19 cellular contexts compared by ENCODE assay signal in genomic region chr1:118989878-118990378, GRCh38. TPM values are rescaled to one million over a fixed set of nuclear protein-coding genes. Genes with fewer than 3 reads are reported as not detected.
A peak's percentile ranks its signal among the peaks of the same experiment; 100 is the strongest.
DNase-seq lines count a peak whose midpoint lies in the region; ATAC-seq and TF ChIP-seq lines count a peak whose summit lies in the region.
"Had no signal": no experiment of that assay in that cellular context is flagged by ENCODE, and none has a peak within 500 bp of the region (broad histone marks: within the 10 kb centered on the region; RNA-seq: fewer than 3 reads in every experiment).

No MANE protein-coding gene starts in this region.

- H3K4me3 Mint-ChIP-seq in activated T-helper 1 cell treated with anti-CD3 and anti-CD28 coated beads, Interleukin-12 subunit alpha, Interleukin-12 subunit beta, Interleukin-2, Interleukin-4 antibody, amounts not matched to agents 30 ng/mL and 10 ng/mL and 1 ng/mL, durations not matched to agents 14 hours and 24 hours and 36 hours = no peak overlapping the region
- no peak overlapping the region for H3K4me3 Mint-ChIP-seq in CD8-positive, alpha-beta T cell
- H3K4me3 Mint-ChIP-seq: activated T-cell treated with anti-CD3 and anti-CD28 coated beads, Interleukin-2, amount 50 U/mL, for 24 hours had no signal

- POLR2A ChIA-PET in CD8-positive, alpha-beta T cell (lab: Charles Lee) = no interaction called here

- peaks cover 100% of the 10 kb centered on the region for H3K27me3 ChIP-seq in H7 (ENCODE audit: control insufficient read depth, insufficient read depth, low read length)
- peaks cover 41% of the 10 kb centered on the region for H3K27me3 ChIP-seq in CD8-positive, alpha-beta T cell (ENCODE audit: insufficient read depth, low read length)

- DNase-seq in H7 (peak; percentile 67), iPS DF 19.7 (ENCODE audit: low read depth, low spot score) (peak; percentile 75), skeletal muscle cell (ENCODE audit: low read depth) (peak; percentile 73), NCI-H2196 treated with DMSO at 0.1 percent for 48 hours (lab: John Stamatoyannopoulos, UW; ENCODE audit: unreplicated experiment) (no peak), amygdala (lab: John Stamatoyannopoulos, UW) (no peak), NCI-H1930 (lab: John Stamatoyannopoulos, UW) (no peak)
- no peak for DNase-seq in activated T-helper 1 cell treated with anti-CD3 and anti-CD28 coated beads, Interleukin-12 subunit alpha, Interleukin-12 subunit beta, Interleukin-2, Interleukin-4 antibody, amounts not matched to agents 30 ng/mL and 10 ng/mL and 1 ng/mL, durations not matched to agents 14 hours and 24 hours and 36 hours (ENCODE audit: low spot score)
- no peak for DNase-seq in CD8-positive, alpha-beta T cell
- DNase-seq: activated CD4-positive, CD25-positive, alpha-beta regulatory T cell treated with anti-CD3 and anti-CD28 coated beads, Interleukin-2, amount 50 U/mL, for 72 hours; activated T-cell treated with anti-CD3 and anti-CD28 coated beads, Interleukin-2, amount 50 U/mL, for 24 hours; adrenal gland; DND-41; NCI-H1105 treated with DMSO at 0.1 percent for 48 hours; Peyer's patch; stimulated activated CD4-positive, alpha-beta T cell treated with anti-CD3 and anti-CD28 coated beads, Interleukin-4, amount 100 ng/mL, for 24 hours had no signal

- no peak for ATAC-seq in CD8-positive, alpha-beta T cell

- CTCF ChIA-PET in CD8-positive, alpha-beta T cell (lab: Charles Lee) = no interaction called here

- no peaks in the 10 kb centered on the region for H3K36me3 ChIP-seq in H7 (replicated peaks; ENCODE audit: control insufficient read depth, insufficient read depth, low read length)
- H3K36me3 ChIP-seq in CD8-positive, alpha-beta T cell (ENCODE audit: insufficient read depth, low read length) = no peaks in the 10 kb centered on the region
- H3K36me3 ChIP-seq: adrenal gland, Peyer's patch, vagina had no signal

- no peak overlapping the region for H3K27ac ChIP-seq in CD8-positive, alpha-beta T cell (ENCODE audit: low read depth, low read length)
- H3K27ac ChIP-seq: adrenal gland, C4-2B, Peyer's patch, vagina had no signal

- H3K9me3 ChIP-seq in CD8-positive, alpha-beta T cell (ENCODE audit: low read length) = no peaks in the 10 kb centered on the region
- H3K9me3 ChIP-seq: adrenal gland, vagina had no signal

- intact Hi-C loops in activated T-helper 1 cell treated with anti-CD3 and anti-CD28 coated beads, Interleukin-12 subunit alpha, Interleukin-12 subunit beta, Interleukin-2, Interleukin-4 antibody, amounts not matched to agents 30 ng/mL and 10 ng/mL and 1 ng/mL, durations not matched to agents 14 hours and 24 hours and 36 hours (cut with micrococcal nuclease) = loop anchor here (1.0 kb wide), 1 partner anchor 16 kb away; no protein-coding TSS in a partner anchor
- intact Hi-C loops in CD8-positive, alpha-beta T cell (cut with DNase I, micrococcal nuclease) = no loop called here

- H3K4me3 ChIP-seq in H7 (ENCODE audit: insufficient read depth, low read depth, low read length) (peak overlapping the region; percentile 19; the same call in 1 of the 2 replicates), skeletal muscle cell (ENCODE audit: low read depth, low read length) (peak overlapping the region; percentile 73)
- no peak overlapping the region for H3K4me3 ChIP-seq in CD8-positive, alpha-beta T cell (ENCODE audit: low read depth, low read length)
- H3K4me3 ChIP-seq: adrenal gland, Peyer's patch, vagina had no signal

- no peak for TF ChIP-seq CTCF in CD8-positive, alpha-beta T cell (IDR thresholded peaks at IDR 0.05)

- H3K4me1 ChIP-seq in CD8-positive, alpha-beta T cell (ENCODE audit: insufficient read depth, low read length) = peaks cover 8% of the 10 kb centered on the region

- H3K36me3 Mint-ChIP-seq in activated T-helper 1 cell treated with anti-CD3 and anti-CD28 coated beads, Interleukin-12 subunit alpha, Interleukin-12 subunit beta, Interleukin-2, Interleukin-4 antibody, amounts not matched to agents 30 ng/mL and 10 ng/mL and 1 ng/mL, durations not matched to agents 14 hours and 24 hours and 36 hours (ENCODE audit: low read depth) = peaks cover 1% of the 10 kb centered on the region
- no peaks in the 10 kb centered on the region for H3K36me3 Mint-ChIP-seq in CD8-positive, alpha-beta T cell

- H3K27me3 Mint-ChIP-seq in activated T-helper 1 cell treated with anti-CD3 and anti-CD28 coated beads, Interleukin-12 subunit alpha, Interleukin-12 subunit beta, Interleukin-2, Interleukin-4 antibody, amounts not matched to agents 30 ng/mL and 10 ng/mL and 1 ng/mL, durations not matched to agents 14 hours and 24 hours and 36 hours (ENCODE audit: insufficient read depth) = peaks cover 83% of the 10 kb centered on the region
- peaks cover 80% of the 10 kb centered on the region for H3K27me3 Mint-ChIP-seq in CD8-positive, alpha-beta T cell (ENCODE audit: low read depth)

- H3K9me3 Mint-ChIP-seq in activated T-helper 1 cell treated with anti-CD3 and anti-CD28 coated beads, Interleukin-12 subunit alpha, Interleukin-12 subunit beta, Interleukin-2, Interleukin-4 antibody, amounts not matched to agents 30 ng/mL and 10 ng/mL and 1 ng/mL, durations not matched to agents 14 hours and 24 hours and 36 hours = peaks cover 18% of the 10 kb centered on the region
- H3K9me3 Mint-ChIP-seq in CD8-positive, alpha-beta T cell = no peaks in the 10 kb centered on the region

- peaks cover 6% of the 10 kb centered on the region for H3K4me1 Mint-ChIP-seq in activated T-helper 1 cell treated with anti-CD3 and anti-CD28 coated beads, Interleukin-12 subunit alpha, Interleukin-12 subunit beta, Interleukin-2, Interleukin-4 antibody, amounts not matched to agents 30 ng/mL and 10 ng/mL and 1 ng/mL, durations not matched to agents 14 hours and 24 hours and 36 hours (ENCODE audit: low read depth)
- H3K4me1 Mint-ChIP-seq in CD8-positive, alpha-beta T cell (ENCODE audit: low read depth) = peaks cover 24% of the 10 kb centered on the region

- H3K27ac Mint-ChIP-seq in activated T-helper 1 cell treated with anti-CD3 and anti-CD28 coated beads, Interleukin-12 subunit alpha, Interleukin-12 subunit beta, Interleukin-2, Interleukin-4 antibody, amounts not matched to agents 30 ng/mL and 10 ng/mL and 1 ng/mL, durations not matched to agents 14 hours and 24 hours and 36 hours = peak overlapping the region; percentile 9
- no peak overlapping the region for H3K27ac Mint-ChIP-seq in CD8-positive, alpha-beta T cell
- H3K27ac Mint-ChIP-seq: activated T-cell treated with anti-CD3 and anti-CD28 coated beads, Interleukin-2, amount 50 U/mL, for 24 hours had no signal

RNA-seq across cellular contexts. Expression of gene TBX15, which starts 1.8 kb away (rescaled TPM):
- 13.8 and 22.9 TPM in 2 replicates for total RNA-seq in H7 (2014; rRNA removed; shearing (Covaris generic))
- not detected in 2 replicates for total RNA-seq in activated T-helper 1 cell treated with anti-CD3 and anti-CD28 coated beads, Interleukin-12 subunit alpha, Interleukin-12 subunit beta, Interleukin-2, Interleukin-4 antibody, amounts not matched to agents 30 ng/mL and 10 ng/mL and 1 ng/mL, durations not matched to agents 14 hours and 24 hours and 36 hours
- under 1 TPM; 0.11 to 0.17 TPM for total RNA-seq in CD8-positive, alpha-beta T cell
- total RNA-seq: kidney epithelial cell, NCI-H460 had no signal

Comparison
In these comparisons a context has a peak if more than half of its experiments do, and no peak if none do; other contexts are left out.
1. DNase-seq: peak in H7 (single experiment), iPS DF 19.7 (single experiment) and skeletal muscle cell (single experiment); none in activated T-helper 1 cell treated with anti-CD3 and anti-CD28 coated beads, Interleukin-12 subunit alpha, Interleukin-12 subunit beta, Interleukin-2, Interleukin-4 antibody, amounts not matched to agents 30 ng/mL and 10 ng/mL and 1 ng/mL, durations not matched to agents 14 hours and 24 hours and 36 hours (single experiment), CD8-positive, alpha-beta T cell (0 of 7), NCI-H2196 treated with DMSO at 0.1 percent for 48 hours (single experiment), amygdala (0 of 56) and NCI-H1930 (0 of 2).
2. RNA of gene TBX15, which starts 1.8 kb away (total RNA-seq): 13.8 to 22.9 TPM in H7; 0.11 to 0.17 TPM in CD8-positive, alpha-beta T cell and not detected in activated T-helper 1 cell treated with anti-CD3 and anti-CD28 coated beads, Interleukin-12 subunit alpha, Interleukin-12 subunit beta, Interleukin-2, Interleukin-4 antibody, amounts not matched to agents 30 ng/mL and 10 ng/mL and 1 ng/mL, durations not matched to agents 14 hours and 24 hours and 36 hours; every median in the first group is over 10 times any median in the second.